Comparison of ENCODE assay signal across 11 cellular contexts in genomic region chr5:1827410-1828397, GRCh38. TPM values are rescaled to one million over a fixed set of nuclear protein-coding genes. Genes with fewer than 3 reads are reported as not detected.
DNase-seq lines count a peak whose midpoint lies in the region; ATAC-seq and TF ChIP-seq lines count a peak whose summit lies in the region.
"Had no signal": no experiment of that assay in that cellular context is flagged by ENCODE, and none has a peak within 500 bp of the region (broad histone marks: within the 10 kb centered on the region; RNA-seq: fewer than 3 reads in every experiment).

No MANE protein-coding gene starts in this region.

- no peak overlapping the region for H3K9ac ChIP-seq in iPS-20b (ENCODE audit: low read depth, low read length)

- no peaks in the 10 kb centered on the region for H3K27me3 ChIP-seq in left ventricle myocardium inferior (ENCODE audit: low read depth)
- H3K27me3 ChIP-seq in iPS-20b (ENCODE audit: insufficient read depth, low read length) = no peaks in the 10 kb centered on the region

- ATAC-seq in WTC11 = peak; percentile 86
- no peak for ATAC-seq in GM18873 (IDR thresholded peaks at IDR 0.05; ENCODE audit: low FRiP score, unreplicated experiment)
- no peak for ATAC-seq in HG02840 (IDR thresholded peaks at IDR 0.05; ENCODE audit: low FRiP score, unreplicated experiment)
- no peak for ATAC-seq in GM21576 (IDR thresholded peaks at IDR 0.05; ENCODE audit: unreplicated experiment)
- ATAC-seq in HG03521 (IDR thresholded peaks at IDR 0.05; ENCODE audit: unreplicated experiment) = no peak

- peak overlapping the region; percentile 57 for H3K4me3 Mint-ChIP-seq in WTC11

- H3K27ac ChIP-seq in left ventricle myocardium inferior (replicated peaks) (no peak overlapping the region), iPS-20b (ENCODE audit: low read length) (no peak overlapping the region)
- H3K27ac ChIP-seq: skin epidermis had no signal

- H3K4me3 ChIP-seq in left ventricle myocardium inferior (no peak overlapping the region), iPS-20b (ENCODE audit: low read length) (peak overlapping the region; percentile 42; the same call in 1 of the 2 replicates)
- H3K4me3 ChIP-seq: skin epidermis had no signal

- intact Hi-C loops in cardiac septum (cut with DNase I) = no loop called here
- intact Hi-C loops in left ventricle myocardium inferior (cut with micrococcal nuclease) = no loop called here

- POLR2A ChIA-PET in WTC11 (lab: Charles Lee) = interaction anchor here (0.8 to 1.5 kb wide), 2 partner anchors 24 to 27 kb away, joined by 3 to 4 read pairs; no protein-coding TSS in a partner anchor

- H3K27me3 Mint-ChIP-seq in WTC11 (ENCODE audit: low read depth) = no peaks in the 10 kb centered on the region; the same call in 1 of the 2 replicates

- TF ChIP-seq CTCF in left ventricle myocardium inferior (IDR thresholded peaks at IDR 0.05; ENCODE audit: borderline replicate concordance) (no peak), WTC11 (IDR thresholded peaks at IDR 0.05) (no peak)

- H3K4me1 Mint-ChIP-seq in WTC11 = peaks cover 33% of the 10 kb centered on the region

- peaks cover 54% of the 10 kb centered on the region for H3K36me3 ChIP-seq in left ventricle myocardium inferior
- peaks cover 5% of the 10 kb centered on the region; the same call in 1 of the 2 replicates for H3K36me3 ChIP-seq in iPS-20b (ENCODE audit: insufficient read depth, low read depth, low read length)

- H3K9me3 ChIP-seq in left ventricle myocardium inferior (replicated peaks) (no peaks in the 10 kb centered on the region), iPS-20b (ENCODE audit: insufficient read depth, low read depth, low read length) (no peaks in the 10 kb centered on the region)

- H3K4me1 ChIP-seq in left ventricle myocardium inferior (peaks cover 8% of the 10 kb centered on the region), iPS-20b (ENCODE audit: insufficient read depth, low read length) (peaks cover 16% of the 10 kb centered on the region; the same call in 1 of the 2 replicates)

- CTCF ChIA-PET in WTC11 (lab: Charles Lee) = interaction anchor here (0.6 to 1.6 kb wide), 5 partner anchors 9 to 212 kb away, joined by 3 to 5 read pairs (median 3); partner anchors contain the start of gene NDUFS6

- peaks cover 8% of the 10 kb centered on the region for H3K36me3 Mint-ChIP-seq in WTC11

- DNase-seq in cardiac septum (ENCODE audit: low spot score) = peak; percentile 41
- DNase-seq in left ventricle myocardium inferior = no peak
- peak; percentile 59 for DNase-seq in WTC11 (ENCODE audit: low spot score)
- DNase-seq: NCI-H526 treated with DMSO at 0.1 percent for 48 hours had no signal

- peak overlapping the region; percentile 29; the same call in 1 of the 2 replicates for H3K27ac Mint-ChIP-seq in WTC11

- no peaks in the 10 kb centered on the region for H3K9me3 Mint-ChIP-seq in WTC11

TF ChIP-seq in WTC11, 78 proteins besides CTCF, POLR2A, EP300 and RAD21:
- TF ChIP-seq NFYB (CRISPR knock-in tag; conservative IDR thresholded peaks at IDR 0.05; ENCODE audit: low read depth) (no peak), SP1 (CRISPR knock-in tag; conservative IDR thresholded peaks at IDR 0.05) (peak; percentile 64), AR (CRISPR knock-in tag; IDR thresholded peaks at IDR 0.05) (no peak), NFE2L1 (CRISPR knock-in tag; IDR thresholded peaks at IDR 0.05) (no peak), FOXK1 (CRISPR knock-in tag; IDR thresholded peaks at IDR 0.05) (no peak), MYBL2 (CRISPR knock-in tag; IDR thresholded peaks at IDR 0.05) (0 out of 2 replicates have a peak, but pooled peaks have one; percentile 7)
- TF ChIP-seq, protein P1, sequence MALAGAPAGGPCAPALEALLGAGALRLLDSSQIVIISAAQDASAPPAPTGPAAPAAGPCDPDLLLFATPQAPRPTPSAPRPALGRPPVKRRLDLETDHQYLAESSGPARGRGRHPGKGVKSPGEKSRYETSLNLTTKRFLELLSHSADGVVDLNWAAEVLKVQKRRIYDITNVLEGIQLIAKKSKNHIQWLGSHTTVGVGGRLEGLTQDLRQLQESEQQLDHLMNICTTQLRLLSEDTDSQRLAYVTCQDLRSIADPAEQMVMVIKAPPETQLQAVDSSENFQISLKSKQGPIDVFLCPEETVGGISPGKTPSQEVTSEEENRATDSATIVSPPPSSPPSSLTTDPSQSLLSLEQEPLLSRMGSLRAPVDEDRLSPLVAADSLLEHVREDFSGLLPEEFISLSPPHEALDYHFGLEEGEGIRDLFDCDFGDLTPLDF (CRISPR knock-in tag; IDR thresholded peaks at IDR 0.05) = no peak

RNA-seq across cellular contexts. Expression of gene NDUFS6, which starts 26.5 kb away (rescaled TPM):
- total RNA-seq in cardiac septum = 78.6 TPM
- total RNA-seq in left ventricle myocardium inferior = 122 TPM
- 75.8 to 84.3 TPM (median 77.4 TPM) in 3 replicates for total RNA-seq in WTC11 (2021)

RNA-seq across cellular contexts. Expression of gene MRPL36, which starts 28.1 kb away (rescaled TPM):
- 43.2 TPM for total RNA-seq in cardiac septum
- 57.4 TPM for total RNA-seq in left ventricle myocardium inferior
- total RNA-seq in WTC11 (2021) = 52.8 to 61.2 TPM (median 55.9 TPM) in 3 replicates

RNA-seq across cellular contexts. Expression of gene IRX4, which starts 55.0 kb away (rescaled TPM):
- total RNA-seq in cardiac septum = 12.1 TPM
- total RNA-seq in left ventricle myocardium inferior = 18.6 TPM
- total RNA-seq in WTC11 (2021) = 7.0 to 9.0 TPM (median 7.6 TPM) in 3 replicates
- total RNA-seq: liver had no signal
